In the genomic region with DNA sequence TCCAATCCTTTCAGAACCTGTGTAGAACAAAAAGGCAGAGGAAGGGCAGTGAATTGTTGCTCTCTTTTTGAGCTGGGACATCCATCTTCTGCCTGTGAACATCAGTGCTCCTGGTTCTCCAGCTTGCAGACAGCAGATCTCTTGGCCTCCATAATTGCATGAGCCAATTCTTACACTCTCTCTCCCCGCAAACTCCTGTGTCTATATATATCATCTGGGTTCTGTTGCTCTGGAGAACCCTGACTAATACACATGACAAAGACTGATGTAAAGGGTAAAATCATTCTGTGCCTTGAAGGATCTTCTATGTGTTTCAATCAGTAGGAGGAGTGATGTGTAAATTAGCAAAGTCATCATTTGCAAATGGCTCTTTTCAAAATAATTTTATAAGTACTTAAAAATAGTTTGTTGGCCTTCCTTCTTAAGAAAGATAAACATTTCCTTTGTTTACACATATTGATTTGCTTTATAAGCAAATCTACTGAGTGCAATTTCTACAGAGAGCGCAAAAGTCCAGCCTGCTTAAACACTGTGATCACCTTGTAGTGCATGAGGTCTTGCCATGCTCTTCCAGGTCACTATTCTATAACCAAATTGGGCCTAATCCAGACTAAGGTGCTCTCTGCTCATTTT, we compare ENCODE assay signal across 20 cellular contexts.
DNase-seq lines count a peak whose midpoint lies in the region; ATAC-seq, FAIRE-seq and TF ChIP-seq lines count a peak whose summit lies in the region.
"Had no signal": no experiment of that assay in that cellular context is flagged by ENCODE, and none has a peak within 500 bp of the region (broad histone marks: within the 10 kb centered on the region; RNA-seq: fewer than 3 reads in every experiment).

No MANE protein-coding gene starts in this region.

- intact Hi-C loops in K562 (cut with micrococcal nuclease) = no loop called here
- intact Hi-C loops in lower lobe of right lung (cut with DNase I) = no loop called here
- intact Hi-C loops in CD14-positive monocyte (cut with micrococcal nuclease) = no loop called here

- H3K36me3 ChIP-seq in K562 (ENCODE audit: control insufficient read depth, insufficient read depth, low read length) (no peaks in the 10 kb centered on the region), MG63 (no peaks in the 10 kb centered on the region), lower lobe of right lung (no peaks in the 10 kb centered on the region)
- H3K36me3 ChIP-seq: BE2C had no signal

- no peak overlapping the region for H3K27ac ChIP-seq in K562 (ENCODE audit: extremely low read depth, low read depth, low read length)
- no peak overlapping the region for H3K27ac ChIP-seq in lower lobe of right lung

- no peaks in the 10 kb centered on the region for H3K9me3 ChIP-seq in K562 (replicated peaks; ENCODE audit: control insufficient read depth, insufficient read depth, low read depth, low read length)
- H3K9me3 ChIP-seq in MG63 = no peaks in the 10 kb centered on the region
- no peaks in the 10 kb centered on the region for H3K9me3 ChIP-seq in lower lobe of right lung
- H3K9me3 ChIP-seq: BE2C had no signal

- H3K27me3 ChIP-seq in K562 (ENCODE audit: control insufficient read depth in 2 of 2, insufficient read depth in 2 of 2, low read length in 2 of 2) (peaks cover 4 to 19% of the 10 kb centered on the region in 2 experiments; a peak in 4 of 5 replicates), MG63 (no peaks in the 10 kb centered on the region), lower lobe of right lung (ENCODE audit: low read depth) (no peaks in the 10 kb centered on the region)
- H3K27me3 ChIP-seq: BE2C had no signal

- H3K9me1 ChIP-seq in K562 (ENCODE audit: control insufficient read depth, insufficient read depth, low read length) = no peaks in the 10 kb centered on the region

- no peaks in the 10 kb centered on the region for H3K4me1 Mint-ChIP-seq in CD14-positive monocyte

- TF ChIP-seq EP300 in K562 (IDR thresholded peaks at IDR 0.05; ENCODE audit: low read length) = no peak

- in situ Hi-C loops in K562 (cut with MboI) = no loop called here

- peak; percentile 46 for DNase-seq in HCEC 1CT
- no peak for DNase-seq in K562 (ENCODE audit: extremely low read depth in 1 of 4, low spot score in 3 of 4)
- DNase-seq in left lobe of liver (ENCODE audit: low spot score) = no peak
- DNase-seq in putamen (ENCODE audit: low spot score) = peak; percentile 52
- no peak for DNase-seq in MG63
- no peak for DNase-seq in lower lobe of right lung
- DNase-seq in CD14-positive monocyte (ENCODE audit: low spot score) = no peak
- DNase-seq: BE2C; CD8-positive, alpha-beta T cell; DMS79; Karpas-422; NCI-H1105; NCI-H1694 treated with DMSO at 0.1 percent for 48 hours; NCI-H2107; NCI-H2227 treated with DMSO at 0.1 percent for 48 hours; NCI-H524; SHP77 treated with DMSO at 0.1 percent for 48 hours had no signal

- H3K4me3 ChIP-seq in K562 (no peak overlapping the region), MG63 (no peak overlapping the region), lower lobe of right lung (no peak overlapping the region)

- H3K27ac Mint-ChIP-seq in CD14-positive monocyte = no peak overlapping the region
- H3K27ac Mint-ChIP-seq: CD8-positive, alpha-beta T cell had no signal

- no peak for TF ChIP-seq CTCF in K562 (IDR thresholded peaks at IDR 0.05 in 2 of 3, conservative IDR thresholded peaks at IDR 0.05 in 1 of 3; ENCODE audit: insufficient read depth in 2 of 3, low read depth in 1 of 3, low read length in 3 of 3)
- TF ChIP-seq CTCF in lower lobe of right lung (IDR thresholded peaks at IDR 0.05) = no peak
- TF ChIP-seq CTCF in CD14-positive monocyte (IDR thresholded peaks at IDR 0.05) = no peak

- BruUV-seq in K562 (replicated peaks; lab: Mats Ljungman, UMichigan) = no TSS peak

- no peak for TF ChIP-seq POLR2A in K562 (conservative IDR thresholded peaks at IDR 0.05)

- H4K20me1 ChIP-seq in K562 (replicated peaks; ENCODE audit: control insufficient read depth, insufficient read depth, low read length) = no peaks in the 10 kb centered on the region

- H2AFZ ChIP-seq in K562 (ENCODE audit: low read depth, low read length) = no peak overlapping the region

- WGBS in K562 (ENCODE audit: insufficient coverage, low coverage, missing lambda C conversion rate) = 2% methylated on average over 2 of the region's 2 CpGs

- no peaks in the 10 kb centered on the region for H3K4me1 ChIP-seq in K562 (replicated peaks in 1 of 2; ENCODE audit: control insufficient read depth in 2 of 2, insufficient read depth in 2 of 2, low read length in 2 of 2)
- no peaks in the 10 kb centered on the region for H3K4me1 ChIP-seq in lower lobe of right lung
- H3K4me1 ChIP-seq: BE2C had no signal

- no peak overlapping the region for H3K4me3 Mint-ChIP-seq in CD14-positive monocyte
- H3K4me3 Mint-ChIP-seq: CD8-positive, alpha-beta T cell had no signal

- peaks cover 0 to 9% (median 1%) of the 10 kb centered on the region in 7 donors for H3K9me3 Mint-ChIP-seq in CD14-positive monocyte
- H3K9me3 Mint-ChIP-seq: CD8-positive, alpha-beta T cell had no signal

- ATAC-seq in K562 (no peak), left lobe of liver (peak; percentile 84), lower lobe of right lung (no peak)
- ATAC-seq: CD8-positive, alpha-beta T cell; Panc1 had no signal

- no peak for FAIRE-seq in K562 (lab: Jason Lieb, UNC)
- FAIRE-seq: G401.6, H1 had no signal

- no peak overlapping the region for H3K4me2 ChIP-seq in K562 (ENCODE audit: insufficient read depth, low read length)

- POLR2A ChIA-PET in K562 (lab: Yijun Ruan, JAX) = interaction anchor here (1.0 kb wide), 1 partner anchor 351 kb away, joined by 3 read pairs; the partner anchor contains the start of genes BTD and HACL1

- H3K9ac ChIP-seq in K562 (ENCODE audit: insufficient read depth in 1 of 2, low read depth in 2 of 2, low read length in 2 of 2) = no peak overlapping the region

- no peaks in the 10 kb centered on the region for H3K79me2 ChIP-seq in K562 (ENCODE audit: control insufficient read depth, insufficient read depth, low read length)

- TF ChIP-seq RAD21 in K562 (CRISPR knock-in tag; conservative IDR thresholded peaks at IDR 0.05 in 1 of 2, IDR thresholded peaks at IDR 0.05 in 1 of 2) = no peak

- H3K27me3 Mint-ChIP-seq in CD14-positive monocyte (ENCODE audit: low read depth in 3 of 3) = peaks cover 0 to 3% (median 2%) of the 10 kb centered on the region in 3 donors

- CTCF ChIA-PET in K562 (lab: Yijun Ruan, JAX; ENCODE audit: low intra/inter-chr PET ratio) = no interaction called here

- no peaks in the 10 kb centered on the region for H3K36me3 Mint-ChIP-seq in CD14-positive monocyte
- H3K36me3 Mint-ChIP-seq: CD8-positive, alpha-beta T cell had no signal

TF ChIP-seq in K562, 482 proteins besides CTCF, POLR2A, EP300 and RAD21 (continues in another document):
- TF ChIP-seq MAFF (IDR thresholded peaks at IDR 0.05; ENCODE audit: low read length) = peak; percentile 26; the same call in 1 of the 2 replicates
- no peak for TF ChIP-seq ZNF589 (CRISPR knock-in tag; IDR thresholded peaks at IDR 0.05; ENCODE audit: low read depth)
- no peak for TF ChIP-seq KDM2B (CRISPR knock-in tag; IDR thresholded peaks at IDR 0.05)
- TF ChIP-seq FOXP4 (CRISPR knock-in tag; IDR thresholded peaks at IDR 0.05; ENCODE audit: borderline replicate concordance) = no peak
- TF ChIP-seq, protein P1, sequence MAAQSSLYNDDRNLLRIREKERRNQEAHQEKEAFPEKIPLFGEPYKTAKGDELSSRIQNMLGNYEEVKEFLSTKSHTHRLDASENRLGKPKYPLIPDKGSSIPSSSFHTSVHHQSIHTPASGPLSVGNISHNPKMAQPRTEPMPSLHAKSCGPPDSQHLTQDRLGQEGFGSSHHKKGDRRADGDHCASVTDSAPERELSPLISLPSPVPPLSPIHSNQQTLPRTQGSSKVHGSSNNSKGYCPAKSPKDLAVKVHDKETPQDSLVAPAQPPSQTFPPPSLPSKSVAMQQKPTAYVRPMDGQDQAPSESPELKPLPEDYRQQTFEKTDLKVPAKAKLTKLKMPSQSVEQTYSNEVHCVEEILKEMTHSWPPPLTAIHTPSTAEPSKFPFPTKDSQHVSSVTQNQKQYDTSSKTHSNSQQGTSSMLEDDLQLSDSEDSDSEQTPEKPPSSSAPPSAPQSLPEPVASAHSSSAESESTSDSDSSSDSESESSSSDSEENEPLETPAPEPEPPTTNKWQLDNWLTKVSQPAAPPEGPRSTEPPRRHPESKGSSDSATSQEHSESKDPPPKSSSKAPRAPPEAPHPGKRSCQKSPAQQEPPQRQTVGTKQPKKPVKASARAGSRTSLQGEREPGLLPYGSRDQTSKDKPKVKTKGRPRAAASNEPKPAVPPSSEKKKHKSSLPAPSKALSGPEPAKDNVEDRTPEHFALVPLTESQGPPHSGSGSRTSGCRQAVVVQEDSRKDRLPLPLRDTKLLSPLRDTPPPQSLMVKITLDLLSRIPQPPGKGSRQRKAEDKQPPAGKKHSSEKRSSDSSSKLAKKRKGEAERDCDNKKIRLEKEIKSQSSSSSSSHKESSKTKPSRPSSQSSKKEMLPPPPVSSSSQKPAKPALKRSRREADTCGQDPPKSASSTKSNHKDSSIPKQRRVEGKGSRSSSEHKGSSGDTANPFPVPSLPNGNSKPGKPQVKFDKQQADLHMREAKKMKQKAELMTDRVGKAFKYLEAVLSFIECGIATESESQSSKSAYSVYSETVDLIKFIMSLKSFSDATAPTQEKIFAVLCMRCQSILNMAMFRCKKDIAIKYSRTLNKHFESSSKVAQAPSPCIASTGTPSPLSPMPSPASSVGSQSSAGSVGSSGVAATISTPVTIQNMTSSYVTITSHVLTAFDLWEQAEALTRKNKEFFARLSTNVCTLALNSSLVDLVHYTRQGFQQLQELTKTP (IDR thresholded peaks at IDR 0.05; ENCODE audit: low read depth in 1 of 2, partially characterized antibody in 2 of 2) = no peak
- TF ChIP-seq HNRNPL (IDR thresholded peaks at IDR 0.05; ENCODE audit: low read depth, low read length) = no peak
- peak; percentile 55; the same call in 1 of the 2 replicates for TF ChIP-seq C11orf30 (IDR thresholded peaks at IDR 0.05; ENCODE audit: low read depth)
- TF ChIP-seq ZNF316 (IDR thresholded peaks at IDR 0.05) = peak; percentile 74
- no peak for TF ChIP-seq ZNF77 (CRISPR knock-in tag; IDR thresholded peaks at IDR 0.05)
- TF ChIP-seq MAFG (tag; conservative IDR thresholded peaks at IDR 0.05) = peak; percentile 43; the same call in 1 of the 2 replicates

Comparison
In these comparisons a context has a peak if more than half of its experiments do, and no peak if none do; other contexts are left out.
1. DNase-seq: peak in HCEC 1CT (single experiment) and putamen (single experiment); none in K562 (0 of 4), left lobe of liver (single experiment), MG63 (single experiment), lower lobe of right lung (single experiment) and CD14-positive monocyte (single experiment).